Comparison of ENCODE assay signal across 21 cellular contexts in genomic region chrX:53728506-53728905, GRCh38. TPM values are rescaled to one million over a fixed set of nuclear protein-coding genes. Genes with fewer than 3 reads are reported as not detected.
DNase-seq lines count a peak whose midpoint lies in the region; ATAC-seq, FAIRE-seq and TF ChIP-seq lines count a peak whose summit lies in the region.
"Had no signal": no experiment of that assay in that cellular context is flagged by ENCODE, and none has a peak within 500 bp of the region (broad histone marks: within the 10 kb centered on the region; RNA-seq: fewer than 3 reads in every experiment).

No MANE protein-coding gene starts in this region.

- H4K20me1 ChIP-seq in astrocyte (ENCODE audit: insufficient read depth, low read length), result no peaks in the 10 kb centered on the region

- no peak overlapping the region for H2AFZ ChIP-seq in astrocyte (ENCODE audit: low read depth, low read length)

- no peaks in the 10 kb centered on the region for H3K4me1 ChIP-seq in astrocyte (ENCODE audit: insufficient read depth, low read length)
- H3K4me1 ChIP-seq: Caco-2, HAP-1 had no signal

- H3K36me3 Mint-ChIP-seq in activated CD8-positive, alpha-beta T cell treated with anti-CD3 and anti-CD28 coated beads for 36 hours (ENCODE audit: low read depth), result peaks cover 3% of the 10 kb centered on the region
- H3K36me3 Mint-ChIP-seq in activated CD8-positive, alpha-beta T cell treated with anti-CD3 and anti-CD28 coated beads, Interleukin-2, amount 10 ng/mL, durations not matched to agents 7 days and 5 days (ENCODE audit: low read depth), result no peaks in the 10 kb centered on the region
- no peaks in the 10 kb centered on the region for H3K36me3 Mint-ChIP-seq in stimulated activated naive CD8-positive, alpha-beta T cell treated with anti-CD3 and anti-CD28 coated beads, Interleukin-15, Interleukin-2, amounts not matched to agents 100 ng/mL and 50 ng/mL, for 24 hours (ENCODE audit: low read depth)
- peaks cover 2% of the 10 kb centered on the region for H3K36me3 Mint-ChIP-seq in astrocyte (ENCODE audit: low read depth, unreplicated experiment)

- H3K4me3 Mint-ChIP-seq in activated CD8-positive, alpha-beta T cell treated with anti-CD3 and anti-CD28 coated beads for 36 hours, result no peak overlapping the region
- H3K4me3 Mint-ChIP-seq in activated CD8-positive, alpha-beta T cell treated with anti-CD3 and anti-CD28 coated beads, Interleukin-2, amount 10 ng/mL, durations not matched to agents 7 days and 5 days, result no peak overlapping the region
- no peak overlapping the region for H3K4me3 Mint-ChIP-seq in stimulated activated naive CD8-positive, alpha-beta T cell treated with anti-CD3 and anti-CD28 coated beads, Interleukin-15, Interleukin-2, amounts not matched to agents 100 ng/mL and 50 ng/mL, for 24 hours
- H3K4me3 Mint-ChIP-seq in astrocyte (ENCODE audit: unreplicated experiment), result no peak overlapping the region
- H3K4me3 Mint-ChIP-seq: CD4-positive, alpha-beta T cell had no signal

- intact Hi-C loops in activated CD8-positive, alpha-beta T cell treated with anti-CD3 and anti-CD28 coated beads for 36 hours (cut with micrococcal nuclease), result no loop called here

- TF ChIP-seq CTCF in activated CD8-positive, alpha-beta T cell treated with anti-CD3 and anti-CD28 coated beads for 36 hours (IDR thresholded peaks at IDR 0.05), result no peak
- TF ChIP-seq CTCF in astrocyte (IDR thresholded peaks at IDR 0.05; ENCODE audit: insufficient read depth, low read depth, low read length), result no peak

- H3K9ac ChIP-seq in astrocyte (ENCODE audit: low read length), result no peak overlapping the region

- H3K79me2 ChIP-seq in astrocyte (ENCODE audit: insufficient read depth, low read length), result no peaks in the 10 kb centered on the region

- H3K27ac ChIP-seq in astrocyte (ENCODE audit: low read depth, low read length), result no peak overlapping the region
- H3K27ac ChIP-seq: A549 had no signal

- DNase-seq in activated CD8-positive, alpha-beta T cell treated with anti-CD3 and anti-CD28 coated beads for 36 hours, result no peak
- DNase-seq in activated CD8-positive, alpha-beta T cell treated with anti-CD3 and anti-CD28 coated beads, Interleukin-2, amount 10 ng/mL, durations not matched to agents 7 days and 5 days, result no peak
- DNase-seq in stimulated activated naive CD8-positive, alpha-beta T cell treated with anti-CD3 and anti-CD28 coated beads, Interleukin-15, Interleukin-2, amounts not matched to agents 100 U/mL and 50 U/mL, for 24 hours, result no peak
- DNase-seq in astrocyte (ENCODE audit: low read depth), result no peak
- DNase-seq: Caco-2; CD4-positive, alpha-beta T cell; DMS153; GDM1; MM.1S; NCI-H1092; NCI-H1436 treated with DMSO at 0.1 percent for 48 hours; NCI-H2029; NCI-H345; NCI-H526; PC-3; RPMI8226 had no signal

- no peak for ATAC-seq in activated CD8-positive, alpha-beta T cell treated with anti-CD3 and anti-CD28 coated beads for 36 hours
- no peak for ATAC-seq in activated CD8-positive, alpha-beta T cell treated with anti-CD3 and anti-CD28 coated beads, Interleukin-2, amount 10 ng/mL, durations not matched to agents 7 days and 5 days
- no peak for ATAC-seq in stimulated activated naive CD8-positive, alpha-beta T cell treated with anti-CD3 and anti-CD28 coated beads, Interleukin-15, Interleukin-2, amounts not matched to agents 100 U/mL and 50 U/mL, for 24 hours
- ATAC-seq in HG03280 (IDR thresholded peaks at IDR 0.05; ENCODE audit: unreplicated experiment) (no peak), HG02571 (IDR thresholded peaks at IDR 0.05; ENCODE audit: unreplicated experiment) (no peak)
- ATAC-seq: A549, PC-3 had no signal

- peak overlapping the region; percentile 80 for H3K27ac Mint-ChIP-seq in activated CD8-positive, alpha-beta T cell treated with anti-CD3 and anti-CD28 coated beads for 36 hours
- no peak overlapping the region for H3K27ac Mint-ChIP-seq in activated CD8-positive, alpha-beta T cell treated with anti-CD3 and anti-CD28 coated beads, Interleukin-2, amount 10 ng/mL, durations not matched to agents 7 days and 5 days
- H3K27ac Mint-ChIP-seq in stimulated activated naive CD8-positive, alpha-beta T cell treated with anti-CD3 and anti-CD28 coated beads, Interleukin-15, Interleukin-2, amounts not matched to agents 100 ng/mL and 50 ng/mL, for 24 hours, result peak overlapping the region; percentile 91
- H3K27ac Mint-ChIP-seq in astrocyte (ENCODE audit: unreplicated experiment), result no peak overlapping the region
- H3K27ac Mint-ChIP-seq: CD4-positive, alpha-beta T cell had no signal

- CTCF ChIA-PET in activated CD8-positive, alpha-beta T cell treated with anti-CD3 and anti-CD28 coated beads for 36 hours (lab: Charles Lee), result no interaction called here
- CTCF ChIA-PET in activated CD8-positive, alpha-beta T cell treated with anti-CD3 and anti-CD28 coated beads, Interleukin-2, amount 10 ng/mL, durations not matched to agents 7 days and 5 days (lab: Charles Lee), result no interaction called here

- no peaks in the 10 kb centered on the region for H3K27me3 ChIP-seq in astrocyte (ENCODE audit: insufficient read depth, low read length)

- no peaks in the 10 kb centered on the region for H3K9me3 ChIP-seq in astrocyte (ENCODE audit: insufficient read depth, low read depth, low read length)
- H3K9me3 ChIP-seq: A549, Caco-2, HAP-1 had no signal

- peaks cover 38% of the 10 kb centered on the region for H3K4me1 Mint-ChIP-seq in activated CD8-positive, alpha-beta T cell treated with anti-CD3 and anti-CD28 coated beads for 36 hours (ENCODE audit: low read depth)
- H3K4me1 Mint-ChIP-seq in activated CD8-positive, alpha-beta T cell treated with anti-CD3 and anti-CD28 coated beads, Interleukin-2, amount 10 ng/mL, durations not matched to agents 7 days and 5 days (ENCODE audit: low read depth), result peaks cover 23% of the 10 kb centered on the region
- peaks cover 47% of the 10 kb centered on the region for H3K4me1 Mint-ChIP-seq in stimulated activated naive CD8-positive, alpha-beta T cell treated with anti-CD3 and anti-CD28 coated beads, Interleukin-15, Interleukin-2, amounts not matched to agents 100 ng/mL and 50 ng/mL, for 24 hours (ENCODE audit: low read depth)
- H3K4me1 Mint-ChIP-seq in astrocyte (ENCODE audit: low read depth, unreplicated experiment), result peaks cover 6% of the 10 kb centered on the region

- POLR2A ChIA-PET in activated CD8-positive, alpha-beta T cell treated with anti-CD3 and anti-CD28 coated beads for 36 hours (lab: Charles Lee), result interaction anchor here (6.4 kb wide), 1 partner anchor 12 kb away, joined by 57 read pairs; no protein-coding TSS in a partner anchor
- POLR2A ChIA-PET in activated CD8-positive, alpha-beta T cell treated with anti-CD3 and anti-CD28 coated beads, Interleukin-2, amount 10 ng/mL, durations not matched to agents 7 days and 5 days (lab: Charles Lee), result no interaction called here

- H3K27me3 Mint-ChIP-seq in activated CD8-positive, alpha-beta T cell treated with anti-CD3 and anti-CD28 coated beads for 36 hours, result no peaks in the 10 kb centered on the region
- H3K27me3 Mint-ChIP-seq in activated CD8-positive, alpha-beta T cell treated with anti-CD3 and anti-CD28 coated beads, Interleukin-2, amount 10 ng/mL, durations not matched to agents 7 days and 5 days (ENCODE audit: low read depth), result no peaks in the 10 kb centered on the region
- H3K27me3 Mint-ChIP-seq in stimulated activated naive CD8-positive, alpha-beta T cell treated with anti-CD3 and anti-CD28 coated beads, Interleukin-15, Interleukin-2, amounts not matched to agents 100 ng/mL and 50 ng/mL, for 24 hours, result no peaks in the 10 kb centered on the region
- H3K27me3 Mint-ChIP-seq in astrocyte (ENCODE audit: low read depth, unreplicated experiment), result no peaks in the 10 kb centered on the region
- H3K27me3 Mint-ChIP-seq: CD4-positive, alpha-beta T cell had no signal

- FAIRE-seq in astrocyte (lab: Jason Lieb, UNC), result peak; percentile 72

- H3K36me3 ChIP-seq in astrocyte (ENCODE audit: insufficient read depth, low read length), result no peaks in the 10 kb centered on the region
- H3K36me3 ChIP-seq: HAP-1 had no signal

- no peaks in the 10 kb centered on the region for H3K9me3 Mint-ChIP-seq in activated CD8-positive, alpha-beta T cell treated with anti-CD3 and anti-CD28 coated beads for 36 hours
- no peaks in the 10 kb centered on the region for H3K9me3 Mint-ChIP-seq in activated CD8-positive, alpha-beta T cell treated with anti-CD3 and anti-CD28 coated beads, Interleukin-2, amount 10 ng/mL, durations not matched to agents 7 days and 5 days (ENCODE audit: insufficient read depth)
- H3K9me3 Mint-ChIP-seq in stimulated activated naive CD8-positive, alpha-beta T cell treated with anti-CD3 and anti-CD28 coated beads, Interleukin-15, Interleukin-2, amounts not matched to agents 100 ng/mL and 50 ng/mL, for 24 hours, result no peaks in the 10 kb centered on the region
- no peaks in the 10 kb centered on the region for H3K9me3 Mint-ChIP-seq in astrocyte (ENCODE audit: unreplicated experiment)
- H3K9me3 Mint-ChIP-seq: CD4-positive, alpha-beta T cell had no signal

- H3K4me3 ChIP-seq in astrocyte (ENCODE audit: insufficient read depth, low read depth, low read length), result no peak overlapping the region
- H3K4me3 ChIP-seq: A549, HAP-1 had no signal

- H3K4me2 ChIP-seq in astrocyte (ENCODE audit: low read length), result no peak overlapping the region
- H3K4me2 ChIP-seq: A549 had no signal

RNA-seq across cellular contexts. Expression of gene HUWE1, which starts 42.0 kb away (rescaled TPM):
- total RNA-seq in activated CD8-positive, alpha-beta T cell treated with anti-CD3 and anti-CD28 coated beads for 36 hours, result 100 to 1,000 TPM; 376 to 384 TPM
- 100 to 1,000 TPM; 223 to 231 TPM for total RNA-seq in activated CD8-positive, alpha-beta T cell treated with anti-CD3 and anti-CD28 coated beads, Interleukin-2, amount 10 ng/mL, durations not matched to agents 7 days and 5 days
- total RNA-seq in astrocyte, result 215 and 225 TPM in 2 replicates

Comparison
In these comparisons a context has a peak if more than half of its experiments do, and no peak if none do; other contexts are left out.
1. H3K27ac Mint-ChIP-seq: peak in activated CD8-positive, alpha-beta T cell treated with anti-CD3 and anti-CD28 coated beads for 36 hours (single experiment) and stimulated activated naive CD8-positive, alpha-beta T cell treated with anti-CD3 and anti-CD28 coated beads, Interleukin-15, Interleukin-2, amounts not matched to agents 100 ng/mL and 50 ng/mL, for 24 hours (single experiment); none in activated CD8-positive, alpha-beta T cell treated with anti-CD3 and anti-CD28 coated beads, Interleukin-2, amount 10 ng/mL, durations not matched to agents 7 days and 5 days (single experiment) and astrocyte (single experiment).